In the genomic region with DNA sequence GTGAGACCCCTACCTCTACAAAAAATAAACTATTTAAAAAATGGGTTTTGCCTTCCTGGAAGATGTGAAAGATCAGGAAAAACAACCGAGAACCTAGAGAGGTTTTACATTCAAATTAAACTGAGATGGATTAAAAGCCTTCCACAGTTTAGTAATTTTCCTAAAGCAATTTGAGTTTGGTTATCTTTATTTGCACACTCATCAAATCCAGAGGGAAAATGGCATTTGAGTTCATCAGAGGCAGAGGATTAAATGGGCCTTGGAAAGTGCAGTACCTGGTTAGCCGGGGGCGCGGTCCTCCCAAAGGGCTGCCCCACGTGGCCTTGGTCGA, we compare ENCODE assay signal across 13 cellular contexts.
DNase-seq lines count a peak whose midpoint lies in the region; ATAC-seq and TF ChIP-seq lines count a peak whose summit lies in the region.
"Had no signal": no experiment of that assay in that cellular context is flagged by ENCODE, and none has a peak within 500 bp of the region (broad histone marks: within the 10 kb centered on the region; RNA-seq: fewer than 3 reads in every experiment).

No MANE protein-coding gene starts in this region.

- TF ChIP-seq EP300 in transverse colon (IDR thresholded peaks at IDR 0.05; ENCODE audit: low read depth), result no peak

- H3K27me3 ChIP-seq in right atrium auricular region, result no peaks in the 10 kb centered on the region
- peaks cover 5% of the 10 kb centered on the region for H3K27me3 ChIP-seq in transverse colon

- ATAC-seq in Right ventricle myocardium superior (ENCODE audit: poor library complexity) (no peak), HG02938 (IDR thresholded peaks at IDR 0.05; ENCODE audit: unreplicated experiment) (no peak)

- H3K9me3 ChIP-seq in right atrium auricular region (no peaks in the 10 kb centered on the region), mesodermal cell (ENCODE audit: control insufficient read depth, low read length) (no peaks in the 10 kb centered on the region), transverse colon (no peaks in the 10 kb centered on the region)

- in situ Hi-C loops in transverse colon (cut with MboI; ENCODE audit: low pct_ligation_motif_present in 1 of 4, low pct_unique_long_range_greater_than_20kb in 1 of 4, low sequenced_read_pairs in 3 of 4), result no loop called here

- DNase-seq in right atrium auricular region (ENCODE audit: low spot score) (no peak), Right ventricle myocardium superior (no peak), NCI-H526 treated with DMSO at 0.1 percent for 48 hours (lab: John Stamatoyannopoulos, UW) (peak; percentile 64), transverse colon (peak; percentile 51), GM10266 (ENCODE audit: extremely low spot score) (no peak)
- DNase-seq in stimulated activated CD4-positive, alpha-beta T cell treated with anti-CD3 and anti-CD28 coated beads, Interleukin-4, amount 100 ng/mL, for 4 hours, result no peak
- DNase-seq: CD4-positive, alpha-beta memory T cell; HCEC 1CT; KBM-7; NCI-H1092 treated with DMSO at 0.1 percent for 48 hours; NCI-H82 had no signal

- 84 to 96% methylated on average over 5 of the region's 6 CpGs for WGBS in mesodermal cell (ENCODE audit: insufficient coverage in 2 of 2), 2 experiments
- 31 to 44% methylated on average over 2 to 6 of the region's 6 CpGs for WGBS in transverse colon (ENCODE audit: low coverage in 1 of 2), 2 donors

- intact Hi-C loops in Right ventricle myocardium superior (cut with DNase I), result no loop called here
- intact Hi-C loops in transverse colon (cut with DNase I; ENCODE audit: low total_unique reads), result no loop called here

- TF ChIP-seq POLR2A in transverse colon (IDR thresholded peaks at IDR 0.05), result no peak

- H3K4me1 ChIP-seq in right atrium auricular region (peaks cover 0 to 15% of the 10 kb centered on the region in 2 donors), mesodermal cell (ENCODE audit: control insufficient read depth, insufficient read depth, low read length, poor library complexity, severe bottlenecking) (peaks cover 5% of the 10 kb centered on the region), transverse colon (peaks cover 0 to 17% (median 10%) of the 10 kb centered on the region in 4 donors)

- H3K36me3 ChIP-seq in right atrium auricular region (no peaks in the 10 kb centered on the region), mesodermal cell (ENCODE audit: control insufficient read depth, insufficient read depth, low read length) (no peaks in the 10 kb centered on the region), transverse colon (no peaks in the 10 kb centered on the region)

- no peak overlapping the region for H3K4me3 ChIP-seq in right atrium auricular region
- H3K4me3 ChIP-seq in mesodermal cell (ENCODE audit: extremely low read depth, insufficient read depth, low read length, poor library complexity, severe bottlenecking), result no peak overlapping the region
- H3K4me3 ChIP-seq in transverse colon, result no peak overlapping the region

- TF ChIP-seq CTCF in right atrium auricular region (IDR thresholded peaks at IDR 0.05) (no peak), transverse colon (IDR thresholded peaks at IDR 0.05) (no peak), GM10266 (IDR thresholded peaks at IDR 0.05; ENCODE audit: control insufficient read depth, insufficient read depth, low read depth, missing control alignments) (no peak)

- peak overlapping the region; percentile 13 to 68 for H3K27ac ChIP-seq in right atrium auricular region
- H3K27ac ChIP-seq in mesodermal cell (ENCODE audit: low read depth, low read length, severe bottlenecking), result peak overlapping the region; percentile 37
- peak overlapping the region; percentile 6 to 69 (median 28) for H3K27ac ChIP-seq in transverse colon

Comparison
In these comparisons a context has a peak if more than half of its experiments do, and no peak if none do; other contexts are left out.
1. DNase-seq: peak in NCI-H526 treated with DMSO at 0.1 percent for 48 hours (single experiment) and transverse colon (single experiment); none in right atrium auricular region (single experiment), Right ventricle myocardium superior (single experiment), stimulated activated CD4-positive, alpha-beta T cell treated with anti-CD3 and anti-CD28 coated beads, Interleukin-4, amount 100 ng/mL, for 4 hours (0 of 2) and GM10266 (single experiment).
2. Peak in every context shown above with its lines, with median percentiles within 50 percentile points of each other: H3K27ac ChIP-seq.